In the genomic region with DNA sequence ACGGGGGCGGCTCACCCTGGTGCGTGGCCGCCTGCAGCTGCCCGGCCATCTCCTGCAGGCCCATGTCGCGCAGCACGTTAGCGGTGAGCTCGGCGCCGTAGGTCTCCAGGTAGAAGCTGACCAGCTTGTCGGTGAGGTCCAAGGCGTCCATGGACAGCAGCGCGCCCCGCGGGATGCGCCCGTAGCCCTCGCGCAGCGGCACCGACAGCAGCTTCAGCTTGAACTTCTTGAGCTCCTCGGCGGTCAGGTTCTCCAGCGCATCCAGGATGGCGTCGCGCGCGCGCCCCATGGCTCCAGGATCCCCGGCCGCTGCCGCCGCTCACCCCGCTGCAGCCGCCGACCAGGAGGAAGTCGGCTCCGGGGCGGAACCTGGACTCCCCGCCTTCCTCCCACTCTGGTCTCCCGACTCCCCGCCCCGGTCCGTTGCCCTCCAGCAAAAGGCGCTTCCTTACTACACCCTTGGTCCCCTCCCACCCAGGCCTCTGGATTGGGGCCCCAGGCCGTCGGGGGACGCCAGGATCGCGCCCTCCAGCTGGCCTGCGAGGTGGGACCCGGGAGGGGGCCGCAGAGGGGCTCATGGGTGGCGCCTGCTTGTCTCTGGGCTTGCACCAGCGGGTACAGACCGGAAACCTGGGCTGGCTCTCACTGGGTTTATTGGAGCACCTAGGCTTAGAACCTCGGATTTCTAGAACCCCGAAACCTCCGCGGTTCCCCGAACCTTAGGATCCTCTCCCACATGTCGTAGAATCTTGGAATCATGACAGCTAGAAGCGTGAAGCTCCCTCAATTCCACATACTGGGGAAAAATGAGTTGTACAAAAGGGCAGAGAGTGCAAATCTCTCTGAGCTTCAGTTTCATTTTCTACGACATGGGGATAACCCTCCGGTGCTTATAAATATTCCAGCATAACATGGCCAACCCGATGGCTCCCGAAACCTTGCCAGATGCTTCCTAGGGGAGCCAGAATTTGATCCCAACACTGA, we compare ENCODE assay signal across 1 cellular context.
TF ChIP-seq lines count a peak whose summit lies in the region.

A gene (minus strand): TSS at position 359 of the 984 bp plus-strand sequence. CDS start 70 bp downstream, at position 289.

TF ChIP-seq in HepG2, 621 proteins besides CTCF, POLR2A, EP300 and RAD21 (continued from another document):
- TF ChIP-seq, protein P1, sequence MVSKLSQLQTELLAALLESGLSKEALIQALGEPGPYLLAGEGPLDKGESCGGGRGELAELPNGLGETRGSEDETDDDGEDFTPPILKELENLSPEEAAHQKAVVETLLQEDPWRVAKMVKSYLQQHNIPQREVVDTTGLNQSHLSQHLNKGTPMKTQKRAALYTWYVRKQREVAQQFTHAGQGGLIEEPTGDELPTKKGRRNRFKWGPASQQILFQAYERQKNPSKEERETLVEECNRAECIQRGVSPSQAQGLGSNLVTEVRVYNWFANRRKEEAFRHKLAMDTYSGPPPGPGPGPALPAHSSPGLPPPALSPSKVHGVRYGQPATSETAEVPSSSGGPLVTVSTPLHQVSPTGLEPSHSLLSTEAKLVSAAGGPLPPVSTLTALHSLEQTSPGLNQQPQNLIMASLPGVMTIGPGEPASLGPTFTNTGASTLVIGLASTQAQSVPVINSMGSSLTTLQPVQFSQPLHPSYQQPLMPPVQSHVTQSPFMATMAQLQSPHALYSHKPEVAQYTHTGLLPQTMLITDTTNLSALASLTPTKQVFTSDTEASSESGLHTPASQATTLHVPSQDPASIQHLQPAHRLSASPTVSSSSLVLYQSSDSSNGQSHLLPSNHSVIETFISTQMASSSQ (IDR thresholded peaks at IDR 0.05; ENCODE audit: low read depth), result no peak
- TF ChIP-seq, protein P1 (CRISPR knock-in tag; IDR thresholded peaks at IDR 0.05; ENCODE audit: borderline replicate concordance), result 0 out of 2 replicates have a peak, but pooled peaks have one; percentile 7
- TF ChIP-seq, protein P2, sequence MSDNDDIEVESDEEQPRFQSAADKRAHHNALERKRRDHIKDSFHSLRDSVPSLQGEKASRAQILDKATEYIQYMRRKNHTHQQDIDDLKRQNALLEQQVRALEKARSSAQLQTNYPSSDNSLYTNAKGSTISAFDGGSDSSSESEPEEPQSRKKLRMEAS (IDR thresholded peaks at IDR 0.05), result peak; percentile 38; the same call in 1 of the 2 replicates
- TF ChIP-seq ZNF747 (CRISPR knock-in tag; IDR thresholded peaks at IDR 0.05; ENCODE audit: borderline replicate concordance), result 0 out of 2 replicates have a peak, but pooled peaks have one; percentile 53
- peak; percentile 59; the same call in 1 of the 2 replicates for TF ChIP-seq ZNF547 (CRISPR knock-in tag; IDR thresholded peaks at IDR 0.05)
- TF ChIP-seq GLI4 (CRISPR knock-in tag; IDR thresholded peaks at IDR 0.05; ENCODE audit: borderline replicate concordance), result no peak
- TF ChIP-seq TBP (CRISPR knock-in tag; IDR thresholded peaks at IDR 0.05), result no peak
- TF ChIP-seq ZNF777 (CRISPR knock-in tag; IDR thresholded peaks at IDR 0.05), result peak; percentile 88
- 0 out of 2 replicates have a peak, but pooled peaks have one; percentile 12 for TF ChIP-seq SRY (CRISPR knock-in tag; IDR thresholded peaks at IDR 0.05)
- TF ChIP-seq, protein P3, sequence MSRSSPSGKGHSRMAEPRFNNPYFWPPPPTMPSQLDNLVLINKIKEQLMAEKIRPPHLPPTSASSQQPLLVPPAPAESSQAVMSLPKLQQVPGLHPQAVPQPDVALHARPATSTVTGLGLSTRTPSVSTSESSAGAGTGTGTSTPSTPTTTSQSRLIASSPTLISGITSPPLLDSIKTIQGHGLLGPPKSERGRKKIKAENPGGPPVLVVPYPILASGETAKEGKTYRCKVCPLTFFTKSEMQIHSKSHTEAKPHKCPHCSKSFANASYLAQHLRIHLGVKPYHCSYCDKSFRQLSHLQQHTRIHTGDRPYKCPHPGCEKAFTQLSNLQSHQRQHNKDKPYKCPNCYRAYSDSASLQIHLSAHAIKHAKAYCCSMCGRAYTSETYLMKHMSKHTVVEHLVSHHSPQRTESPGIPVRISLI (CRISPR knock-in tag; IDR thresholded peaks at IDR 0.05; ENCODE audit: borderline replicate concordance), result no peak
- TF ChIP-seq NR2F1 (CRISPR knock-in tag; IDR thresholded peaks at IDR 0.05), result no peak
- TF ChIP-seq TEAD2 (CRISPR knock-in tag; IDR thresholded peaks at IDR 0.05), result no peak
- no peak for TF ChIP-seq CEBPG (CRISPR knock-in tag; IDR thresholded peaks at IDR 0.05)
- 0 out of 2 replicates have a peak, but pooled peaks have one; percentile 38 for TF ChIP-seq ZNF234 (CRISPR knock-in tag; conservative IDR thresholded peaks at IDR 0.05)
- 0 out of 2 replicates have a peak, but pooled peaks have one; percentile 62 for TF ChIP-seq HES4 (CRISPR knock-in tag; IDR thresholded peaks at IDR 0.05; ENCODE audit: borderline replicate concordance)
- TF ChIP-seq EHMT2 (IDR thresholded peaks at IDR 0.05; ENCODE audit: borderline replicate concordance, low read depth, low read length), result no peak
- TF ChIP-seq IRX3 (CRISPR knock-in tag; IDR thresholded peaks at IDR 0.05; ENCODE audit: borderline replicate concordance, low read depth), result no peak
- 0 out of 3 replicates have a peak, but pooled peaks have one; percentile 8 for TF ChIP-seq MXI1 (IDR thresholded peaks at IDR 0.05; ENCODE audit: borderline replicate concordance, low read depth, low read length)
- TF ChIP-seq NR2C2 (CRISPR knock-in tag; IDR thresholded peaks at IDR 0.05; ENCODE audit: borderline replicate concordance), result no peak; the same call in 1 of the 2 replicates
- peak; percentile 80 for TF ChIP-seq HNRNPK (IDR thresholded peaks at IDR 0.05; ENCODE audit: low read depth, low read length, poor library complexity, severe bottlenecking)
- no peak for TF ChIP-seq PAF1 (CRISPR knock-in tag; IDR thresholded peaks at IDR 0.05)
- TF ChIP-seq ZNF207 (IDR thresholded peaks at IDR 0.05; ENCODE audit: borderline replicate concordance), result no peak
- no peak for TF ChIP-seq ZNF720 (CRISPR knock-in tag; IDR thresholded peaks at IDR 0.05)
- TF ChIP-seq, protein P4, sequence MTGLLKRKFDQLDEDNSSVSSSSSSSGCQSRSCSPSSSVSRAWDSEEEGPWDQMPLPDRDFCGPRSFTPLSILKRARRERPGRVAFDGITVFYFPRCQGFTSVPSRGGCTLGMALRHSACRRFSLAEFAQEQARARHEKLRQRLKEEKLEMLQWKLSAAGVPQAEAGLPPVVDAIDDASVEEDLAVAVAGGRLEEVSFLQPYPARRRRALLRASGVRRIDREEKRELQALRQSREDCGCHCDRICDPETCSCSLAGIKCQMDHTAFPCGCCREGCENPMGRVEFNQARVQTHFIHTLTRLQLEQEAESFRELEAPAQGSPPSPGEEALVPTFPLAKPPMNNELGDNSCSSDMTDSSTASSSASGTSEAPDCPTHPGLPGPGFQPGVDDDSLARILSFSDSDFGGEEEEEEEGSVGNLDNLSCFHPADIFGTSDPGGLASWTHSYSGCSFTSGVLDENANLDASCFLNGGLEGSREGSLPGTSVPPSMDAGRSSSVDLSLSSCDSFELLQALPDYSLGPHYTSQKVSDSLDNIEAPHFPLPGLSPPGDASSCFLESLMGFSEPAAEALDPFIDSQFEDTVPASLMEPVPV (CRISPR knock-in tag; IDR thresholded peaks at IDR 0.05), result peak; percentile 52; the same call in 1 of the 2 replicates
- TF ChIP-seq, protein P5, sequence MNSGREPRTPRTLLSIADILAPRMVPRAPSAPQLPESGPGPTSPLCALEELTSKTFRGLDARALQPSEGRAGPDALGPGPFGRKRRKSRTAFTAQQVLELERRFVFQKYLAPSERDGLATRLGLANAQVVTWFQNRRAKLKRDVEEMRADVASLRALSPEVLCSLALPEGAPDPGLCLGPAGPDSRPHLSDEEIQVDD (CRISPR knock-in tag; IDR thresholded peaks at IDR 0.05; ENCODE audit: borderline replicate concordance), result peak; percentile 18; the same call in 1 of the 2 replicates
- peak; percentile 44; the same call in 1 of the 2 replicates for TF ChIP-seq SALL2 (CRISPR knock-in tag; IDR thresholded peaks at IDR 0.05)
- TF ChIP-seq TAF1 (CRISPR knock-in tag; IDR thresholded peaks at IDR 0.05), result 0 out of 2 replicates have a peak, but pooled peaks have one; percentile 14
- 0 out of 2 replicates have a peak, but pooled peaks have one; percentile 9 for TF ChIP-seq ZMYM3 (CRISPR knock-in tag; IDR thresholded peaks at IDR 0.05)
- TF ChIP-seq ZNF672 (CRISPR knock-in tag; IDR thresholded peaks at IDR 0.05), result no peak
- TF ChIP-seq KDM3A (CRISPR knock-in tag; IDR thresholded peaks at IDR 0.05; ENCODE audit: low read depth), result no peak; the same call in 1 of the 2 replicates
- peak; percentile 52; the same call in 1 of the 2 replicates for TF ChIP-seq ZNF296 (CRISPR knock-in tag; conservative IDR thresholded peaks at IDR 0.05)
- TF ChIP-seq, protein P6, sequence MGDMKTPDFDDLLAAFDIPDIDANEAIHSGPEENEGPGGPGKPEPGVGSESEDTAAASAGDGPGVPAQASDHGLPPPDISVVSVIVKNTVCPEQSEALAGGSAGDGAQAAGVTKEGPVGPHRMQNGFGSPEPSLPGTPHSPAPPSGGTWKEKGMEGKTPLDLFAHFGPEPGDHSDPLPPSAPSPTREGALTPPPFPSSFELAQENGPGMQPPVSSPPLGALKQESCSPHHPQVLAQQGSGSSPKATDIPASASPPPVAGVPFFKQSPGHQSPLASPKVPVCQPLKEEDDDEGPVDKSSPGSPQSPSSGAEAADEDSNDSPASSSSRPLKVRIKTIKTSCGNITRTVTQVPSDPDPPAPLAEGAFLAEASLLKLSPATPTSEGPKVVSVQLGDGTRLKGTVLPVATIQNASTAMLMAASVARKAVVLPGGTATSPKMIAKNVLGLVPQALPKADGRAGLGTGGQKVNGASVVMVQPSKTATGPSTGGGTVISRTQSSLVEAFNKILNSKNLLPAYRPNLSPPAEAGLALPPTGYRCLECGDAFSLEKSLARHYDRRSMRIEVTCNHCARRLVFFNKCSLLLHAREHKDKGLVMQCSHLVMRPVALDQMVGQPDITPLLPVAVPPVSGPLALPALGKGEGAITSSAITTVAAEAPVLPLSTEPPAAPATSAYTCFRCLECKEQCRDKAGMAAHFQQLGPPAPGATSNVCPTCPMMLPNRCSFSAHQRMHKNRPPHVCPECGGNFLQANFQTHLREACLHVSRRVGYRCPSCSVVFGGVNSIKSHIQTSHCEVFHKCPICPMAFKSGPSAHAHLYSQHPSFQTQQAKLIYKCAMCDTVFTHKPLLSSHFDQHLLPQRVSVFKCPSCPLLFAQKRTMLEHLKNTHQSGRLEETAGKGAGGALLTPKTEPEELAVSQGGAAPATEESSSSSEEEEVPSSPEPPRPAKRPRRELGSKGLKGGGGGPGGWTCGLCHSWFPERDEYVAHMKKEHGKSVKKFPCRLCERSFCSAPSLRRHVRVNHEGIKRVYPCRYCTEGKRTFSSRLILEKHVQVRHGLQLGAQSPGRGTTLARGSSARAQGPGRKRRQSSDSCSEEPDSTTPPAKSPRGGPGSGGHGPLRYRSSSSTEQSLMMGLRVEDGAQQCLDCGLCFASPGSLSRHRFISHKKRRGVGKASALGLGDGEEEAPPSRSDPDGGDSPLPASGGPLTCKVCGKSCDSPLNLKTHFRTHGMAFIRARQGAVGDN (CRISPR knock-in tag; IDR thresholded peaks at IDR 0.05), result peak; percentile 74
- TF ChIP-seq ZNF839 (CRISPR knock-in tag; IDR thresholded peaks at IDR 0.05; ENCODE audit: borderline replicate concordance), result no peak
- no peak for TF ChIP-seq RNF2 (conservative IDR thresholded peaks at IDR 0.05; ENCODE audit: low read depth)
